Comparison of ENCODE assay signal across 8 cellular contexts in genomic region chr10:93701903-93702277, GRCh38. TPM values are rescaled to one million over a fixed set of nuclear protein-coding genes. Genes with fewer than 3 reads are reported as not detected.
DNase-seq lines count a peak whose midpoint lies in the region; ATAC-seq and TF ChIP-seq lines count a peak whose summit lies in the region.

No MANE protein-coding gene starts in this region.

- no peak for TF ChIP-seq CTCF in MCF 10A (IDR thresholded peaks at IDR 0.05; ENCODE audit: unreplicated experiment)
- TF ChIP-seq CTCF in transverse colon (IDR thresholded peaks at IDR 0.05): no peak
- no peak for TF ChIP-seq CTCF in CD14-positive monocyte (IDR thresholded peaks at IDR 0.05)

- peaks cover 5% of the 10 kb centered on the region for H3K4me1 Mint-ChIP-seq in activated CD4-positive, alpha-beta T cell treated with anti-CD3 and anti-CD28 coated beads, Interleukin-2, amount 10 ng/mL, durations not matched to agents 24 days and 14 days
- peaks cover 13% of the 10 kb centered on the region for H3K4me1 Mint-ChIP-seq in activated CD4-positive, alpha-beta T cell treated with anti-CD3 and anti-CD28 coated beads, Interleukin-2, amount 10 ng/mL, durations not matched to agents 7 days and 5 days
- H3K4me1 Mint-ChIP-seq in MCF 10A (ENCODE audit: insufficient read depth, unreplicated experiment): peaks cover 12% of the 10 kb centered on the region
- H3K4me1 Mint-ChIP-seq in CD14-positive monocyte: peaks cover 4% of the 10 kb centered on the region

- H3K36me3 Mint-ChIP-seq in activated CD4-positive, alpha-beta T cell treated with anti-CD3 and anti-CD28 coated beads, Interleukin-2, amount 10 ng/mL, durations not matched to agents 24 days and 14 days (ENCODE audit: low read depth): peaks cover 15% of the 10 kb centered on the region
- peaks cover 8% of the 10 kb centered on the region for H3K36me3 Mint-ChIP-seq in activated CD4-positive, alpha-beta T cell treated with anti-CD3 and anti-CD28 coated beads, Interleukin-2, amount 10 ng/mL, durations not matched to agents 7 days and 5 days (ENCODE audit: low read depth)
- H3K36me3 Mint-ChIP-seq in MCF 10A (ENCODE audit: insufficient read depth, unreplicated experiment) (peaks cover 23% of the 10 kb centered on the region), CD14-positive monocyte (peaks cover 19 to 26% of the 10 kb centered on the region in 2 donors)

- no peak overlapping the region for H3K4me3 Mint-ChIP-seq in activated CD4-positive, alpha-beta T cell treated with anti-CD3 and anti-CD28 coated beads, Interleukin-2, amount 10 ng/mL, durations not matched to agents 24 days and 14 days
- no peak overlapping the region for H3K4me3 Mint-ChIP-seq in activated CD4-positive, alpha-beta T cell treated with anti-CD3 and anti-CD28 coated beads, Interleukin-2, amount 10 ng/mL, durations not matched to agents 7 days and 5 days
- no peak overlapping the region for H3K4me3 Mint-ChIP-seq in MCF 10A (ENCODE audit: unreplicated experiment)
- H3K4me3 Mint-ChIP-seq in CD14-positive monocyte: no peak overlapping the region

- H3K9me3 ChIP-seq in HAP-1: no peaks in the 10 kb centered on the region
- no peaks in the 10 kb centered on the region for H3K9me3 ChIP-seq in transverse colon

- TF ChIP-seq POLR2A in transverse colon (IDR thresholded peaks at IDR 0.05): no peak

- TSS peak; percentile 80 for BruUV-seq in MCF 10A (replicated peaks; lab: Mats Ljungman, UMichigan)

- H3K36me3 ChIP-seq in HAP-1 (replicated peaks) (peaks cover 10% of the 10 kb centered on the region), transverse colon (peaks cover 0 to 14% (median 4%) of the 10 kb centered on the region in 4 donors)

- no peaks in the 10 kb centered on the region for H3K27me3 Mint-ChIP-seq in activated CD4-positive, alpha-beta T cell treated with anti-CD3 and anti-CD28 coated beads, Interleukin-2, amount 10 ng/mL, durations not matched to agents 24 days and 14 days
- H3K27me3 Mint-ChIP-seq in activated CD4-positive, alpha-beta T cell treated with anti-CD3 and anti-CD28 coated beads, Interleukin-2, amount 10 ng/mL, durations not matched to agents 7 days and 5 days: no peaks in the 10 kb centered on the region
- no peaks in the 10 kb centered on the region for H3K27me3 Mint-ChIP-seq in MCF 10A (ENCODE audit: insufficient read depth, unreplicated experiment)
- H3K27me3 Mint-ChIP-seq in CD14-positive monocyte (ENCODE audit: low read depth in 3 of 3): peaks cover 2 to 6% (median 5%) of the 10 kb centered on the region in 3 donors

- H3K4me3 ChIP-seq in HAP-1 (peak overlapping the region; percentile 54), transverse colon (peak overlapping the region; percentile 51 to 82 (median 60))

- H3K4me1 ChIP-seq in HAP-1 (peaks cover 13% of the 10 kb centered on the region), transverse colon (peaks cover 0 to 22% (median 12%) of the 10 kb centered on the region in 4 donors)

- TF ChIP-seq EP300 in transverse colon (IDR thresholded peaks at IDR 0.05; ENCODE audit: low read depth): no peak

- H3K27ac ChIP-seq in transverse colon: peak overlapping the region; percentile 86 to 89 (median 86)

- peak; percentile 73 for DNase-seq in activated CD4-positive, alpha-beta T cell treated with anti-CD3 and anti-CD28 coated beads, Interleukin-2, amount 10 ng/mL, durations not matched to agents 24 days and 14 days
- no peak for DNase-seq in activated CD4-positive, alpha-beta T cell treated with anti-CD3 and anti-CD28 coated beads, Interleukin-2, amount 10 ng/mL, durations not matched to agents 7 days and 5 days
- DNase-seq in HAP-1 (ENCODE audit: low spot score in 2 of 2): no peak
- peak; percentile 39 for DNase-seq in NCI-H146 (lab: John Stamatoyannopoulos, UW)
- peak; percentile 51 for DNase-seq in MCF 10A (ENCODE audit: unreplicated experiment)
- peak in 1 of 2 donors; percentile 15 for DNase-seq in left colon
- DNase-seq in transverse colon: no peak
- no peak for DNase-seq in CD14-positive monocyte (ENCODE audit: low spot score)

- CTCF ChIA-PET in activated CD4-positive, alpha-beta T cell treated with anti-CD3 and anti-CD28 coated beads, Interleukin-2, amount 10 ng/mL, durations not matched to agents 7 days and 5 days (lab: Charles Lee): interaction anchor here (1.2 to 1.5 kb wide), 2 partner anchors 8 to 211 kb away, joined by 4 to 5 read pairs; no protein-coding TSS in a partner anchor
- CTCF ChIA-PET in MCF 10A (lab: Yijun Ruan, JAX): interaction anchor here (0.6 to 5.0 kb wide), 20 partner anchors 15 to 1993 kb away, joined by 3 to 83 read pairs (median 4); no protein-coding TSS in a partner anchor

- H3K27me3 ChIP-seq in HAP-1 (ENCODE audit: low read depth) (no peaks in the 10 kb centered on the region), transverse colon (no peaks in the 10 kb centered on the region)

- H3K9me3 Mint-ChIP-seq in activated CD4-positive, alpha-beta T cell treated with anti-CD3 and anti-CD28 coated beads, Interleukin-2, amount 10 ng/mL, durations not matched to agents 24 days and 14 days: no peaks in the 10 kb centered on the region
- no peaks in the 10 kb centered on the region for H3K9me3 Mint-ChIP-seq in activated CD4-positive, alpha-beta T cell treated with anti-CD3 and anti-CD28 coated beads, Interleukin-2, amount 10 ng/mL, durations not matched to agents 7 days and 5 days
- no peaks in the 10 kb centered on the region for H3K9me3 Mint-ChIP-seq in MCF 10A (ENCODE audit: unreplicated experiment)
- H3K9me3 Mint-ChIP-seq in CD14-positive monocyte: no peaks in the 10 kb centered on the region

- POLR2A ChIA-PET in activated CD4-positive, alpha-beta T cell treated with anti-CD3 and anti-CD28 coated beads, Interleukin-2, amount 10 ng/mL, durations not matched to agents 7 days and 5 days (lab: Charles Lee): interaction anchor here (1.0 to 1.1 kb wide), 2 partner anchors 23 to 206 kb away, joined by 3 read pairs; no protein-coding TSS in a partner anchor
- POLR2A ChIA-PET in MCF 10A (lab: Yijun Ruan, JAX): interaction anchor here (0.6 to 2.8 kb wide), 19 partner anchors 8 to 702 kb away, joined by 3 to 44 read pairs (median 5); partner anchors contain the start of genes CEP55 and NOC3L

- H3K27ac Mint-ChIP-seq in activated CD4-positive, alpha-beta T cell treated with anti-CD3 and anti-CD28 coated beads, Interleukin-2, amount 10 ng/mL, durations not matched to agents 24 days and 14 days: no peak overlapping the region
- no peak overlapping the region for H3K27ac Mint-ChIP-seq in activated CD4-positive, alpha-beta T cell treated with anti-CD3 and anti-CD28 coated beads, Interleukin-2, amount 10 ng/mL, durations not matched to agents 7 days and 5 days
- H3K27ac Mint-ChIP-seq in MCF 10A (ENCODE audit: low read depth, unreplicated experiment) (no peak overlapping the region), CD14-positive monocyte (no peak overlapping the region)

- 1 to 5% methylated on average over 10 of the region's 10 CpGs for WGBS in transverse colon (ENCODE audit: low coverage in 1 of 2), 2 donors

- intact Hi-C loops in activated CD4-positive, alpha-beta T cell treated with anti-CD3 and anti-CD28 coated beads, Interleukin-2, amount 10 ng/mL, durations not matched to agents 24 days and 14 days (cut with micrococcal nuclease): loop anchor here (1.0 to 10.0 kb wide), 5 partner anchors 113 to 853 kb away; partner anchors contain the start of genes CEP55, EXOC6 and HELLS
- intact Hi-C loops in MCF 10A (cut with micrococcal nuclease) (loop anchor here (1.0 to 5.0 kb wide), 4 partner anchors 45 to 618 kb away; no protein-coding TSS in a partner anchor), left colon (cut with DNase I, micrococcal nuclease) (loop anchor here in 1 of 2 donors (5.0 kb wide), 1 partner anchor 115 kb away; no protein-coding TSS in a partner anchor), transverse colon (cut with DNase I; ENCODE audit: low total_unique reads) (loop anchor here (5.0 kb wide), 1 partner anchor 115 kb away; no protein-coding TSS in a partner anchor), CD14-positive monocyte (cut with micrococcal nuclease) (loop anchor here (5.0 kb wide), 5 partner anchors 40 to 620 kb away; no protein-coding TSS in a partner anchor)

- ATAC-seq in left colon: peak; percentile 21

- in situ Hi-C loops in HAP-1 (cut with MboI; ENCODE audit: low sequenced_read_pairs): no loop called here
- in situ Hi-C loops in transverse colon (cut with MboI; ENCODE audit: low pct_ligation_motif_present in 1 of 4, low pct_unique_long_range_greater_than_20kb in 1 of 4, low sequenced_read_pairs in 3 of 4): loop anchor here in 2 of 4 donors (10.0 kb wide), 1 partner anchor 113 kb away; no protein-coding TSS in a partner anchor

RNA-seq across cellular contexts. Expression of gene FRA10AC1, which starts 0.5 kb away (rescaled TPM):
- 22.5 and 22.8 TPM in 2 replicates for total RNA-seq in activated CD4-positive, alpha-beta T cell treated with anti-CD3 and anti-CD28 coated beads, Interleukin-2, amount 10 ng/mL, durations not matched to agents 24 days and 14 days
- 10 to 100 TPM; 13.7 TPM for total RNA-seq in activated CD4-positive, alpha-beta T cell treated with anti-CD3 and anti-CD28 coated beads, Interleukin-2, amount 10 ng/mL, durations not matched to agents 7 days and 5 days
- 19.3 and 25.1 TPM in 2 replicates for total RNA-seq in MCF 10A (2022)
- total RNA-seq in left colon: 10 to 100 TPM in 1 of 2 donors, 1 to 10 TPM in 1; 8.3 to 14.6 TPM
- 10 to 100 TPM in 3 of 4 donors, 1 to 10 TPM in 1; 1.9 to 37.4 (median 13.9) TPM for total RNA-seq in transverse colon
- 1 to 10 TPM in 1 of 2 donors, under 1 TPM in 1; 0.95 to 2.0 TPM for polyA plus RNA-seq in CD14-positive monocyte

RNA-seq across cellular contexts. Expression of gene LGI1, which starts 55.8 kb away (rescaled TPM):
- total RNA-seq in activated CD4-positive, alpha-beta T cell treated with anti-CD3 and anti-CD28 coated beads, Interleukin-2, amount 10 ng/mL, durations not matched to agents 24 days and 14 days: not detected in 2 replicates
- not detected for total RNA-seq in activated CD4-positive, alpha-beta T cell treated with anti-CD3 and anti-CD28 coated beads, Interleukin-2, amount 10 ng/mL, durations not matched to agents 7 days and 5 days
- total RNA-seq in MCF 10A (2022): not detected in 2 replicates
- total RNA-seq in left colon: 1 to 10 TPM in 1 of 2 donors, under 1 TPM in 1; 0.40 to 1.6 TPM
- total RNA-seq in transverse colon: 1 to 10 TPM in 2 of 4 donors, not detected in 2; 1.1 to 2.4 TPM
- polyA plus RNA-seq in CD14-positive monocyte: not detected

Comparison
In these comparisons a context has a peak if more than half of its experiments do, and no peak if none do; other contexts are left out.
1. DNase-seq: peak in activated CD4-positive, alpha-beta T cell treated with anti-CD3 and anti-CD28 coated beads, Interleukin-2, amount 10 ng/mL, durations not matched to agents 24 days and 14 days (single experiment), NCI-H146 (single experiment) and MCF 10A (single experiment); none in activated CD4-positive, alpha-beta T cell treated with anti-CD3 and anti-CD28 coated beads, Interleukin-2, amount 10 ng/mL, durations not matched to agents 7 days and 5 days (single experiment), HAP-1 (0 of 2), transverse colon (single experiment) and CD14-positive monocyte (single experiment).